In genomic region chr10:18886102-18886501, GRCh38 we compare ENCODE assay signal across 25 cellular contexts.
DNase-seq lines count a peak whose midpoint lies in the region; ATAC-seq and TF ChIP-seq lines count a peak whose summit lies in the region.
"Had no signal": no experiment of that assay in that cellular context is flagged by ENCODE, and none has a peak within 500 bp of the region (broad histone marks: within the 10 kb centered on the region; RNA-seq: fewer than 3 reads in every experiment).

No MANE protein-coding gene starts in this region.

- H3K4me1 ChIP-seq in A673 (ENCODE audit: insufficient read depth, low read length, poor library complexity, severe bottlenecking), result no peaks in the 10 kb centered on the region
- H3K4me1 ChIP-seq in IMR-90 (ENCODE audit: control insufficient read depth, insufficient read depth, low read length), result no peaks in the 10 kb centered on the region
- peaks cover 4% of the 10 kb centered on the region for H3K4me1 ChIP-seq in hepatocyte (ENCODE audit: insufficient read depth)
- H3K4me1 ChIP-seq: BE2C, testis had no signal

- no peak overlapping the region for H3K56ac ChIP-seq in IMR-90 (ENCODE audit: extremely low read depth, insufficient read depth, low read length)

- no TSS peak for BruUV-seq in A673 (replicated peaks; lab: Mats Ljungman, UMichigan)
- BruUV-seq in IMR-90 (replicated peaks; lab: Mats Ljungman, UMichigan), result no TSS peak

- POLR2A ChIA-PET in A673 (lab: Charles Lee; ENCODE audit: low non-redundant PET) (no interaction called here), IMR-90 (lab: Charles Lee; ENCODE audit: unreplicated experiment) (no interaction called here)

- no peak for TF ChIP-seq RAD21 in IMR-90 (IDR thresholded peaks at IDR 0.05; ENCODE audit: low read length)

- no peaks in the 10 kb centered on the region for H3K79me2 ChIP-seq in hepatocyte

- no peak overlapping the region for H3K18ac ChIP-seq in IMR-90 (ENCODE audit: low read depth, low read length)

- H3K36me3 ChIP-seq in A673 (ENCODE audit: insufficient read depth, low read length, poor library complexity, severe bottlenecking) (peaks cover 10% of the 10 kb centered on the region), IMR-90 (ENCODE audit: control insufficient read depth, insufficient read depth, low read length) (no peaks in the 10 kb centered on the region), hepatocyte (replicated peaks; ENCODE audit: insufficient read depth, low read depth) (no peaks in the 10 kb centered on the region)
- H3K36me3 ChIP-seq: BE2C, neutrophil had no signal

- DNase-seq in A673 (ENCODE audit: low spot score), result peak; percentile 42
- peak; percentile 66 for DNase-seq in IMR-90
- peak; percentile 15 for DNase-seq in SW480 (ENCODE audit: low spot score)
- peak; percentile 26 for DNase-seq in hepatocyte (ENCODE audit: low spot score)
- no peak for DNase-seq in amygdala (lab: John Stamatoyannopoulos, UW)
- DNase-seq in activated naive CD4-positive, alpha-beta T cell treated with anti-CD3 and anti-CD28 coated beads for 36 hours, result no peak
- DNase-seq in NCI-H345 (lab: John Stamatoyannopoulos, UW), result no peak
- DNase-seq: activated CD4-positive, alpha-beta T cell treated with anti-CD3 and anti-CD28 coated beads, Interleukin-2, amount 50 U/mL, for 4 hours; activated naive CD4-positive, alpha-beta T cell treated with anti-CD3 and anti-CD28 coated beads, Interleukin-2, amount 10 ng/mL, durations not matched to agents 7 days and 5 days; BE2C; caudate nucleus; CD8-positive, alpha-beta memory T cell; GM23248; left cardiac atrium; mesendoderm; NCI-H1436 treated with DMSO at 0.1 percent for 48 hours; NCI-H510A treated with DMSO at 0.1 percent for 48 hours; stimulated activated CD4-positive, alpha-beta T cell treated with anti-CD3 and anti-CD28 coated beads, Interleukin-15, amount 100 ng/mL, for 24 hours; stimulated activated naive CD4-positive, alpha-beta T cell treated with Interleukin-2 at 50 U/mL for 16 hours; T-helper 1 cell; testis had no signal

- no peaks in the 10 kb centered on the region for H3K9me1 ChIP-seq in IMR-90 (ENCODE audit: insufficient read depth, low read length)

- intact Hi-C loops in A673 (cut with micrococcal nuclease; ENCODE audit: unreplicated experiment) (no loop called here), IMR-90 (cut with micrococcal nuclease) (no loop called here)
- intact Hi-C loops in activated naive CD4-positive, alpha-beta T cell treated with anti-CD3 and anti-CD28 coated beads for 36 hours (cut with micrococcal nuclease), result no loop called here

- H3K14ac ChIP-seq in IMR-90 (replicated peaks; ENCODE audit: low read depth, low read length), result peak overlapping the region; percentile 29; the same call in 1 of the 2 replicates

- dilution Hi-C loops in IMR-90 (cut with HindIII; ENCODE audit: low sequenced_read_pairs, unreplicated experiment), result no loop called here

- no peaks in the 10 kb centered on the region for H3K9me2 ChIP-seq in hepatocyte (replicated peaks; ENCODE audit: insufficient read depth)

- H2BK5ac ChIP-seq in IMR-90 (ENCODE audit: low read depth, low read length, poor library complexity, severe bottlenecking), result no peak overlapping the region

- H3K27ac Mint-ChIP-seq in activated naive CD4-positive, alpha-beta T cell treated with anti-CD3 and anti-CD28 coated beads for 36 hours, result no peak overlapping the region
- H3K27ac Mint-ChIP-seq: activated naive CD4-positive, alpha-beta T cell treated with anti-CD3 and anti-CD28 coated beads, Interleukin-2, amount 10 ng/mL, durations not matched to agents 7 days and 5 days; CD8-positive, alpha-beta memory T cell; progenitor cell of endocrine pancreas had no signal

- no peak overlapping the region for H3K27ac ChIP-seq in A673 (ENCODE audit: low read depth, low read length, poor library complexity, severe bottlenecking)
- H3K27ac ChIP-seq in IMR-90 (ENCODE audit: insufficient read depth, low read length), result no peak overlapping the region
- no peak overlapping the region for H3K27ac ChIP-seq in hepatocyte
- H3K27ac ChIP-seq: GM23248, neutrophil, testis had no signal

- H4K20me1 ChIP-seq in IMR-90 (ENCODE audit: insufficient read depth, low read length), result no peaks in the 10 kb centered on the region
- H4K20me1 ChIP-seq in hepatocyte (ENCODE audit: insufficient read depth, poor library complexity, severe bottlenecking), result no peaks in the 10 kb centered on the region

- ATAC-seq in IMR-90 (ENCODE audit: low read depth), result peak; percentile 88
- no peak for ATAC-seq in HG03469 (IDR thresholded peaks at IDR 0.05; ENCODE audit: unreplicated experiment)
- ATAC-seq: left cardiac atrium, sciatic nerve had no signal

- no peak overlapping the region for H2BK15ac ChIP-seq in IMR-90 (ENCODE audit: low read depth, low read length)

- in situ Hi-C loops in IMR-90 (cut with MboI; ENCODE audit: low sequenced_read_pairs), result no loop called here

- no peaks in the 10 kb centered on the region for H3K79me1 ChIP-seq in IMR-90 (ENCODE audit: low read depth in 1 of 2, low read length in 2 of 2)

- H3K4me1 Mint-ChIP-seq in activated naive CD4-positive, alpha-beta T cell treated with anti-CD3 and anti-CD28 coated beads for 36 hours (ENCODE audit: low read depth), result no peaks in the 10 kb centered on the region
- H3K4me1 Mint-ChIP-seq: activated naive CD4-positive, alpha-beta T cell treated with anti-CD3 and anti-CD28 coated beads, Interleukin-2, amount 10 ng/mL, durations not matched to agents 7 days and 5 days; CD8-positive, alpha-beta memory T cell had no signal

- CTCF ChIA-PET in A673 (lab: Charles Lee) (no interaction called here), IMR-90 (lab: Yijun Ruan, JAX) (no interaction called here)
- CTCF ChIA-PET in activated naive CD4-positive, alpha-beta T cell treated with anti-CD3 and anti-CD28 coated beads for 36 hours (lab: Charles Lee), result no interaction called here

- H3K9me3 ChIP-seq in A673 (ENCODE audit: low read depth, low read length, poor library complexity, severe bottlenecking), result no peaks in the 10 kb centered on the region
- no peaks in the 10 kb centered on the region for H3K9me3 ChIP-seq in IMR-90 (ENCODE audit: control insufficient read depth, insufficient read depth, low read length)
- H3K9me3 ChIP-seq in hepatocyte (ENCODE audit: low read depth), result no peaks in the 10 kb centered on the region
- H3K9me3 ChIP-seq: BE2C, neutrophil, testis had no signal

- H3K4me3 ChIP-seq in A673 (ENCODE audit: low read depth, low read length, poor library complexity, severe bottlenecking) (no peak overlapping the region), IMR-90 (ENCODE audit: insufficient read depth, low read depth, low read length) (no peak overlapping the region), hepatocyte (no peak overlapping the region)
- H3K4me3 ChIP-seq: GM23248, testis had no signal

- no CpG with 5 or more reads among the region's 7 CpGs for WGBS in IMR-90 (ENCODE audit: extremely low coverage in 2 of 2, insufficient read length in 1 of 2), 2 experiments
- WGBS in hepatocyte (ENCODE audit: low lambda C conversion rate, missing lambda C conversion rate), result 51% methylated on average over 7 of the region's 7 CpGs

- H4K91ac ChIP-seq in IMR-90 (ENCODE audit: insufficient read depth, low read depth, low read length), result no peak overlapping the region

- H3K9ac ChIP-seq in IMR-90 (ENCODE audit: low read depth, low read length), result no peak overlapping the region
- H3K9ac ChIP-seq: GM23248 had no signal

- H3K4ac ChIP-seq in IMR-90 (ENCODE audit: low read depth, low read length), result no peak overlapping the region

- H3K4me2 ChIP-seq in IMR-90 (ENCODE audit: low read depth, low read length) (peak overlapping the region; percentile 12; the same call in 1 of the 2 replicates), hepatocyte (no peak overlapping the region)

- no peak for TF ChIP-seq POLR2A in IMR-90 (IDR thresholded peaks at IDR 0.05; ENCODE audit: low read depth, low read length)

- H3K9me3 Mint-ChIP-seq in activated naive CD4-positive, alpha-beta T cell treated with anti-CD3 and anti-CD28 coated beads for 36 hours, result no peaks in the 10 kb centered on the region

- H3K27me3 Mint-ChIP-seq in activated naive CD4-positive, alpha-beta T cell treated with anti-CD3 and anti-CD28 coated beads for 36 hours (ENCODE audit: low read depth), result no peaks in the 10 kb centered on the region
- H3K27me3 Mint-ChIP-seq: activated naive CD4-positive, alpha-beta T cell treated with anti-CD3 and anti-CD28 coated beads, Interleukin-2, amount 10 ng/mL, durations not matched to agents 7 days and 5 days had no signal

- no peak overlapping the region for H2AFZ ChIP-seq in IMR-90 (replicated peaks; ENCODE audit: low read length, poor library complexity)
- H2AFZ ChIP-seq in hepatocyte, result no peak overlapping the region
- H2AFZ ChIP-seq: GM23248 had no signal

- TF ChIP-seq CTCF in A673 (conservative IDR thresholded peaks at IDR 0.05; ENCODE audit: low read depth, low read length) (no peak), IMR-90 (conservative IDR thresholded peaks at IDR 0.05; ENCODE audit: low read depth, low read length) (no peak), hepatocyte (IDR thresholded peaks at IDR 0.05; ENCODE audit: poor library complexity) (no peak)

- H2BK20ac ChIP-seq in IMR-90 (ENCODE audit: low read depth, low read length), result no peak overlapping the region

- H4K5ac ChIP-seq in IMR-90 (ENCODE audit: low read depth, low read length), result no peak overlapping the region

- 0 out of 2 replicates have a peak overlapping the region, but pooled peaks have one; percentile 27 for H2BK120ac ChIP-seq in IMR-90 (ENCODE audit: low read depth, low read length)

- no peak overlapping the region for H2AK5ac ChIP-seq in IMR-90 (ENCODE audit: low read depth, low read length)

- H2AK9ac ChIP-seq in IMR-90 (replicated peaks; ENCODE audit: low read depth, low read length, poor library complexity), result no peak overlapping the region

- no peak overlapping the region for H3K23ac ChIP-seq in IMR-90 (ENCODE audit: low read depth, low read length)

- no peak overlapping the region for H3K4me3 Mint-ChIP-seq in activated naive CD4-positive, alpha-beta T cell treated with anti-CD3 and anti-CD28 coated beads for 36 hours
- H3K4me3 Mint-ChIP-seq: activated naive CD4-positive, alpha-beta T cell treated with anti-CD3 and anti-CD28 coated beads, Interleukin-2, amount 10 ng/mL, durations not matched to agents 7 days and 5 days; CD8-positive, alpha-beta memory T cell had no signal

- no peak overlapping the region for H4K8ac ChIP-seq in IMR-90 (ENCODE audit: low read depth in 2 of 2, low read length in 2 of 2)

- H3K27me3 ChIP-seq in A673 (replicated peaks; ENCODE audit: insufficient read depth, low read depth, low read length, poor library complexity) (no peaks in the 10 kb centered on the region), IMR-90 (ENCODE audit: control insufficient read depth, insufficient read depth, low read length) (no peaks in the 10 kb centered on the region), hepatocyte (no peaks in the 10 kb centered on the region)
- H3K27me3 ChIP-seq: BE2C, neutrophil, testis had no signal

- H3K36me3 Mint-ChIP-seq in activated naive CD4-positive, alpha-beta T cell treated with anti-CD3 and anti-CD28 coated beads for 36 hours (ENCODE audit: low read depth), result no peaks in the 10 kb centered on the region
- H3K36me3 Mint-ChIP-seq: activated naive CD4-positive, alpha-beta T cell treated with anti-CD3 and anti-CD28 coated beads, Interleukin-2, amount 10 ng/mL, durations not matched to agents 7 days and 5 days; CD8-positive, alpha-beta memory T cell had no signal

TF ChIP-seq in IMR-90, 13 proteins besides CTCF, POLR2A, EP300 and RAD21 (continues in another document):
- no peak for TF ChIP-seq NFE2L2 (IDR thresholded peaks at IDR 0.05; ENCODE audit: low read depth, low read length)
- no peak for TF ChIP-seq CEBPB (IDR thresholded peaks at IDR 0.05; ENCODE audit: low read depth, low read length)

Comparison
In these comparisons a context has a peak if more than half of its experiments do, and no peak if none do; other contexts are left out.
1. DNase-seq: peak in A673 (single experiment), IMR-90 (single experiment), SW480 (single experiment) and hepatocyte (single experiment); none in amygdala (0 of 56), activated naive CD4-positive, alpha-beta T cell treated with anti-CD3 and anti-CD28 coated beads for 36 hours (single experiment) and NCI-H345 (single experiment).